ENCODE assay signal across 1 cellular context in the genomic region with DNA sequence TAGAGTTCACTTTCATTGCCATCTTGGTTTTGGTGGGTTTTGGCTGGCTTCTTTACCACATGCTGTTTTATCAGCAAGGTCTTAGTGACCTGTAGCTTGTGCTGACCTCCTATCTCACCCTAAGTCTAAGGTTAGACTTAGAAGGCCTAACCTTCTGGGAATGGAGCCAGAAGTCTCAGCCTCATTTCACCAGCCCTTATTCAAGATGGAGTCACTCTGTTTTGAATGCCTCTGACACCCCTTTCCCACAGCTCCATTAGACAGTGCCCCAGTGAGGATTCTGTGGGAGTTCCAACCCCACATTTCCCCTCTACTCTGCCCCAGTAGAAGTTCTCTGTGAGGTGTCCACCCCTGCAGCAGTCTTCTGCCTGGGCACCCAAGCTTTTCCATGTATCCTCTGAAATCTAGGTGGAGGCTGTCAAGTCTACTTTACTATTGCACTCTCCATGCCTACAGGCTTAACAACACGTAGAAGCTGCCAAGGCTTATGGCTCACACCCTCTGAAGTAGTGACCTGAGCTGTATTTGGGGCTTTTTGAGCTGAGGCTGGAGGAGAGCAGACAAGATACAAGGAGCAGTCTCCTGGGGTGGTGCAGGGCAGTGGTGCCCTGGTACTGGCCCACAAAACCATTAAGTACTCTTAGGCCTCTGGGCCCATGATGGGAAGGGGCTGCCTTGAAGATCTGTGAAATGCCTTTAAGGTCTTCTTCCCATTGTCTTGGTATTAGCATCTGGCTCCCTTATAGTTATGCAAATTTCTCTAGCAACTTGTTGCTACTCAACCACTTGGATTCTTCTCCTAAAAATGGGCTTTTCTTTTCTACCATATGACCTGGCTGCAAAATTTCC.
TF ChIP-seq lines count a peak whose summit lies in the region.

No MANE protein-coding gene starts in this region.

TF ChIP-seq in GM12878, 131 proteins besides CTCF, POLR2A, EP300 and RAD21 (continued from another document):
- TF ChIP-seq REST (IDR thresholded peaks at IDR 0.05; ENCODE audit: low read depth, low read length) (no peak), YY1 (IDR thresholded peaks at IDR 0.05; ENCODE audit: low read depth, low read length) (0 out of 2 replicates have a peak, but pooled peaks have one; percentile 8), ZBED1 (IDR thresholded peaks at IDR 0.05; ENCODE audit: borderline replicate concordance) (peak; percentile 71; the same call in 1 of the 2 replicates), BMI1 (IDR thresholded peaks at IDR 0.05; ENCODE audit: borderline replicate concordance) (no peak), GABPA (IDR thresholded peaks at IDR 0.05; ENCODE audit: low read depth) (no peak), POLR2AphosphoS5 (IDR thresholded peaks at IDR 0.05; ENCODE audit: low read length) (peak; percentile 53; the same call in 1 of the 2 replicates), PML (IDR thresholded peaks at IDR 0.05; ENCODE audit: low read length) (peak; percentile 56; the same call in 1 of the 2 replicates), SMAD5 (IDR thresholded peaks at IDR 0.05; ENCODE audit: low read depth) (peak; percentile 43; the same call in 1 of the 2 replicates), EED (IDR thresholded peaks at IDR 0.05; ENCODE audit: low read depth) (no peak), MXI1 (IDR thresholded peaks at IDR 0.05; ENCODE audit: low read depth, low read length) (no peak)
- TF ChIP-seq, protein P1, sequence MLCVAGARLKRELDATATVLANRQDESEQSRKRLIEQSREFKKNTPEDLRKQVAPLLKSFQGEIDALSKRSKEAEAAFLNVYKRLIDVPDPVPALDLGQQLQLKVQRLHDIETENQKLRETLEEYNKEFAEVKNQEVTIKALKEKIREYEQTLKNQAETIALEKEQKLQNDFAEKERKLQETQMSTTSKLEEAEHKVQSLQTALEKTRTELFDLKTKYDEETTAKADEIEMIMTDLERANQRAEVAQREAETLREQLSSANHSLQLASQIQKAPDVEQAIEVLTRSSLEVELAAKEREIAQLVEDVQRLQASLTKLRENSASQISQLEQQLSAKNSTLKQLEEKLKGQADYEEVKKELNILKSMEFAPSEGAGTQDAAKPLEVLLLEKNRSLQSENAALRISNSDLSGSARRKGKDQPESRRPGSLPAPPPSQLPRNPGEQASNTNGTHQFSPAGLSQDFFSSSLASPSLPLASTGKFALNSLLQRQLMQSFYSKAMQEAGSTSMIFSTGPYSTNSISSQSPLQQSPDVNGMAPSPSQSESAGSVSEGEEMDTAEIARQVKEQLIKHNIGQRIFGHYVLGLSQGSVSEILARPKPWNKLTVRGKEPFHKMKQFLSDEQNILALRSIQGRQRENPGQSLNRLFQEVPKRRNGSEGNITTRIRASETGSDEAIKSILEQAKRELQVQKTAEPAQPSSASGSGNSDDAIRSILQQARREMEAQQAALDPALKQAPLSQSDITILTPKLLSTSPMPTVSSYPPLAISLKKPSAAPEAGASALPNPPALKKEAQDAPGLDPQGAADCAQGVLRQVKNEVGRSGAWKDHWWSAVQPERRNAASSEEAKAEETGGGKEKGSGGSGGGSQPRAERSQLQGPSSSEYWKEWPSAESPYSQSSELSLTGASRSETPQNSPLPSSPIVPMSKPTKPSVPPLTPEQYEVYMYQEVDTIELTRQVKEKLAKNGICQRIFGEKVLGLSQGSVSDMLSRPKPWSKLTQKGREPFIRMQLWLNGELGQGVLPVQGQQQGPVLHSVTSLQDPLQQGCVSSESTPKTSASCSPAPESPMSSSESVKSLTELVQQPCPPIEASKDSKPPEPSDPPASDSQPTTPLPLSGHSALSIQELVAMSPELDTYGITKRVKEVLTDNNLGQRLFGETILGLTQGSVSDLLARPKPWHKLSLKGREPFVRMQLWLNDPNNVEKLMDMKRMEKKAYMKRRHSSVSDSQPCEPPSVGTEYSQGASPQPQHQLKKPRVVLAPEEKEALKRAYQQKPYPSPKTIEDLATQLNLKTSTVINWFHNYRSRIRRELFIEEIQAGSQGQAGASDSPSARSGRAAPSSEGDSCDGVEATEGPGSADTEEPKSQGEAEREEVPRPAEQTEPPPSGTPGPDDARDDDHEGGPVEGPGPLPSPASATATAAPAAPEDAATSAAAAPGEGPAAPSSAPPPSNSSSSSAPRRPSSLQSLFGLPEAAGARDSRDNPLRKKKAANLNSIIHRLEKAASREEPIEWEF (IDR thresholded peaks at IDR 0.05; ENCODE audit: insufficient replicate concordance, low read depth, low read length): no peak
TF ChIP-seq in GM12878: peak in this region for 5.
